13 cellular contexts compared by ENCODE assay signal in the genomic region with DNA sequence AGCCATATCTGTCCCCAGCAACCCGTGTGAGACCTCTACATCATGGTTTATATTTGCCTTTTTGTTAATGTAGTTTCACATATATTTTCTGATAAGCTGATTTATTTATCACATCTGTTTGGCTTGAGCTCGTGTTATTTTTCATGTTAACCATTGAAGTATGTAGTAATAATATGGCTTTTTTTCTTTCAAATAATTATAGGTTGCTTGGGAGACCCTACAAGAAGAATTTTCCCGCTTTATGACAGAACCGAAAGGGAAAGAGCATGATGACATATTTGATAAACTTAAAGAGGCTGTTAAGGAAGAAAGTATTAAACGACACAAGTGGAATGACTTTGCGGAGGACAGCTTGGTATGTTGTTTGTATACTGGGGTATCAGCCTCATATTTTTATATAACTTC.
A peak's percentile ranks its signal among the peaks of the same experiment; 100 is the strongest.
DNase-seq lines count a peak whose midpoint lies in the region; ATAC-seq and TF ChIP-seq lines count a peak whose summit lies in the region.
"Had no signal": no experiment of that assay in that cellular context is flagged by ENCODE, and none has a peak within 500 bp of the region (broad histone marks: within the 10 kb centered on the region; RNA-seq: fewer than 3 reads in every experiment).

No MANE protein-coding gene starts in this region.

- H3K27me3 ChIP-seq in H9 (ENCODE audit: insufficient read depth, low read length) (no peaks in the 10 kb centered on the region), iPS-18a (ENCODE audit: control insufficient read depth, insufficient read depth, low read length) (no peaks in the 10 kb centered on the region), left lung (no peaks in the 10 kb centered on the region), heart right ventricle (no peaks in the 10 kb centered on the region)
- H3K27me3 ChIP-seq: BLaER1 treated with 17β-estradiol and CSF1 and Interleukin-3, amounts not matched to agents 10 nM and 100 nM had no signal

- no peak overlapping the region for H3K4ac ChIP-seq in H9 (ENCODE audit: low read depth, low read length)

- no peak overlapping the region for H2BK20ac ChIP-seq in H9 (ENCODE audit: low read depth, low read length, poor library complexity, severe bottlenecking)

- no peak for TF ChIP-seq CTCF in H9 (conservative IDR thresholded peaks at IDR 0.05)
- no peak for TF ChIP-seq CTCF in left lung (IDR thresholded peaks at IDR 0.05)
- TF ChIP-seq CTCF in heart right ventricle (IDR thresholded peaks at IDR 0.05), result no peak

- H3K27ac Mint-ChIP-seq in H9, result peak overlapping the region; percentile 6 to 93 (median 92); a peak in 4 of 7 replicates
- no peak overlapping the region for H3K27ac Mint-ChIP-seq in activated naive CD8-positive, alpha-beta T cell treated with anti-CD3 and anti-CD28 coated beads for 36 hours
- H3K27ac Mint-ChIP-seq: B cell had no signal

- H4K91ac ChIP-seq in H9 (ENCODE audit: insufficient read length, low read depth, low read length), result no peak overlapping the region

- H3K23me2 ChIP-seq in H9 (ENCODE audit: insufficient read length, low read depth, low read length, poor library complexity, severe bottlenecking), result no peaks in the 10 kb centered on the region

- no peak overlapping the region for H2BK5ac ChIP-seq in H9 (ENCODE audit: insufficient read length, low read length)

- no CpG with 5 or more reads among the region's 6 CpGs for WGBS in H9 (ENCODE audit: extremely low coverage, insufficient read length, low lambda C conversion rate)
- 87% methylated on average over 6 of the region's 6 CpGs for WGBS in heart right ventricle, 2 donors

- no peaks in the 10 kb centered on the region for H3K79me1 ChIP-seq in H9 (ENCODE audit: insufficient read depth, low read depth, low read length, poor library complexity, severe bottlenecking)

- no peak overlapping the region for H3K27ac ChIP-seq in H9 (ENCODE audit: insufficient read length, low read depth, low read length)
- peak overlapping the region; percentile 29 for H3K27ac ChIP-seq in iPS-18a (ENCODE audit: low read length)
- no peak overlapping the region for H3K27ac ChIP-seq in left lung
- peak overlapping the region in 3 of 10 donors; percentile 8 to 48 (median 29) for H3K27ac ChIP-seq in heart right ventricle
- H3K27ac ChIP-seq: BLaER1 treated with 17β-estradiol and CSF1 and Interleukin-3, amounts not matched to agents 10 nM and 100 nM; KMS-11 had no signal

- H4K8ac ChIP-seq in H9 (replicated peaks; ENCODE audit: insufficient read length, low read depth, low read length), result no peak overlapping the region

- intact Hi-C loops in left lung (cut with DNase I), result no loop called here
- intact Hi-C loops in heart right ventricle (cut with DNase I), result no loop called here

- no peaks in the 10 kb centered on the region for H3K79me2 ChIP-seq in H9 (ENCODE audit: insufficient read depth, low read length)

- no peak overlapping the region for H3K4me3 Mint-ChIP-seq in H9
- H3K4me3 Mint-ChIP-seq in activated naive CD8-positive, alpha-beta T cell treated with anti-CD3 and anti-CD28 coated beads for 36 hours, result no peak overlapping the region
- H3K4me3 Mint-ChIP-seq: B cell; CD4-positive, CD25-positive, alpha-beta regulatory T cell had no signal

- no peak overlapping the region for H3K4me2 ChIP-seq in H9 (ENCODE audit: insufficient read depth, insufficient read length, low read length)
- H3K4me2 ChIP-seq: BLaER1 treated with 17β-estradiol and CSF1 and Interleukin-3, amounts not matched to agents 10 nM and 100 nM; KMS-11 had no signal

- H2AFZ ChIP-seq in H9 (ENCODE audit: low read length), result no peak overlapping the region

- no peak overlapping the region for H2BK12ac ChIP-seq in H9 (ENCODE audit: insufficient read length, low read depth, low read length)

- H3K4me1 Mint-ChIP-seq in H9, result peaks cover 36 to 43% of the 10 kb centered on the region in 2 experiments
- no peaks in the 10 kb centered on the region for H3K4me1 Mint-ChIP-seq in activated naive CD8-positive, alpha-beta T cell treated with anti-CD3 and anti-CD28 coated beads for 36 hours
- H3K4me1 Mint-ChIP-seq: B cell; CD4-positive, CD25-positive, alpha-beta regulatory T cell had no signal

- H3T11ph ChIP-seq in H9 (ENCODE audit: low read length), result no peak overlapping the region

- peaks cover 31% of the 10 kb centered on the region for H3K36me3 ChIP-seq in iPS-18a (ENCODE audit: control insufficient read depth, low read depth, low read length)
- peaks cover 0 to 94% of the 10 kb centered on the region in 2 donors for H3K36me3 ChIP-seq in left lung
- peaks cover 0 to 100% (median 12%) of the 10 kb centered on the region in 9 donors for H3K36me3 ChIP-seq in heart right ventricle

- H3K36me3 Mint-ChIP-seq in H9 (ENCODE audit: insufficient read depth in 1 of 3, low read depth in 3 of 3), result peaks cover 25 to 56% (median 52%) of the 10 kb centered on the region in 3 experiments; a peak in 6 of 7 replicates
- peaks cover 8% of the 10 kb centered on the region for H3K36me3 Mint-ChIP-seq in activated naive CD8-positive, alpha-beta T cell treated with anti-CD3 and anti-CD28 coated beads for 36 hours

- DNase-seq in H9 (no peak), OCI-M1 (lab: John Stamatoyannopoulos, UW) (peak; percentile 72), left lung (no peak), GM03348 (ENCODE audit: low spot score) (no peak), heart right ventricle (no peak)
- DNase-seq in activated naive CD8-positive, alpha-beta T cell treated with anti-CD3 and anti-CD28 coated beads for 36 hours, result no peak
- DNase-seq: Caco-2; CD4-positive, CD25-positive, alpha-beta regulatory T cell; GOT3 had no signal

- no peak overlapping the region for H3K18ac ChIP-seq in H9 (ENCODE audit: insufficient read length, low read depth, low read length)

- H2BK15ac ChIP-seq in H9 (ENCODE audit: low read depth, low read length), result no peak overlapping the region

- H3K4me1 ChIP-seq in H9 (ENCODE audit: insufficient read depth, low read length) (peaks cover 2% of the 10 kb centered on the region; the same call in 1 of the 2 replicates), iPS-18a (ENCODE audit: control insufficient read depth, low read depth, low read length) (peaks cover 38% of the 10 kb centered on the region), left lung (no peaks in the 10 kb centered on the region), heart right ventricle (peaks cover 0 to 14% (median 0%) of the 10 kb centered on the region in 9 donors)
- H3K4me1 ChIP-seq: Caco-2 had no signal

- H3K23ac ChIP-seq in H9 (ENCODE audit: insufficient read length, low read depth, low read length), result no peak overlapping the region

- no peaks in the 10 kb centered on the region for H3K27me3 Mint-ChIP-seq in H9 (ENCODE audit: low read depth)
- H3K27me3 Mint-ChIP-seq in activated naive CD8-positive, alpha-beta T cell treated with anti-CD3 and anti-CD28 coated beads for 36 hours, result no peaks in the 10 kb centered on the region
- H3K27me3 Mint-ChIP-seq: B cell; CD4-positive, CD25-positive, alpha-beta regulatory T cell had no signal

- no peak overlapping the region for H4K5ac ChIP-seq in H9 (ENCODE audit: insufficient read length, low read depth, low read length)

- H3K56ac ChIP-seq in H9 (ENCODE audit: insufficient read length, low read depth, low read length), result no peak overlapping the region

- no peak overlapping the region for H3K4me3 ChIP-seq in iPS-18a (ENCODE audit: low read length)
- H3K4me3 ChIP-seq in left lung, result no peak overlapping the region
- H3K4me3 ChIP-seq in heart right ventricle, result no peak overlapping the region
- H3K4me3 ChIP-seq: BLaER1 treated with 17β-estradiol and CSF1 and Interleukin-3, amounts not matched to agents 10 nM and 100 nM had no signal

- H3K9me3 ChIP-seq in H9 (ENCODE audit: control insufficient read depth, low read depth, low read length), result no peaks in the 10 kb centered on the region
- H3K9me3 ChIP-seq in iPS-18a (ENCODE audit: control insufficient read depth, low read depth, low read length), result no peaks in the 10 kb centered on the region
- H3K9me3 ChIP-seq in left lung, result no peaks in the 10 kb centered on the region
- H3K9me3 ChIP-seq in heart right ventricle, result no peaks in the 10 kb centered on the region
- H3K9me3 ChIP-seq: BLaER1 treated with 17β-estradiol and CSF1 and Interleukin-3, amounts not matched to agents 10 nM and 100 nM; Caco-2 had no signal

- no peak for ATAC-seq in left lung
- ATAC-seq in heart right ventricle, result no peak

- no peaks in the 10 kb centered on the region; a peak in 1 of 5 replicates for H3K9me3 Mint-ChIP-seq in H9
- no peaks in the 10 kb centered on the region for H3K9me3 Mint-ChIP-seq in activated naive CD8-positive, alpha-beta T cell treated with anti-CD3 and anti-CD28 coated beads for 36 hours
- H3K9me3 Mint-ChIP-seq: CD4-positive, CD25-positive, alpha-beta regulatory T cell had no signal

- H2BK120ac ChIP-seq in H9 (ENCODE audit: low read depth, low read length, poor library complexity, severe bottlenecking), result no peak overlapping the region

- no peaks in the 10 kb centered on the region for H4K20me1 ChIP-seq in H9 (ENCODE audit: control insufficient read depth, insufficient read depth, insufficient read length)

- no peak overlapping the region for H3K14ac ChIP-seq in H9 (ENCODE audit: insufficient read depth, low read length)

- no peak overlapping the region for H2AK5ac ChIP-seq in H9 (ENCODE audit: insufficient read length, low read length)

- H3K9ac ChIP-seq in H9 (ENCODE audit: extremely low read depth, insufficient read length, low read length), result no peak overlapping the region
- no peak overlapping the region for H3K9ac ChIP-seq in iPS-18a (ENCODE audit: low read length)
- H3K9ac ChIP-seq: BLaER1 treated with 17β-estradiol and CSF1 and Interleukin-3, amounts not matched to agents 10 nM and 100 nM; KMS-11 had no signal
